10 cellular contexts compared by ENCODE assay signal in genomic region chr12:50598321-50598862, GRCh38.
DNase-seq lines count a peak whose midpoint lies in the region; ATAC-seq and TF ChIP-seq lines count a peak whose summit lies in the region.
"Had no signal": no experiment of that assay in that cellular context is flagged by ENCODE, and none has a peak within 500 bp of the region (broad histone marks: within the 10 kb centered on the region; RNA-seq: fewer than 3 reads in every experiment).

No MANE protein-coding gene starts in this region.

- no peak overlapping the region for H3K4me3 ChIP-seq in heart right ventricle

- H3K36me3 Mint-ChIP-seq in activated naive CD8-positive, alpha-beta T cell treated with anti-CD3 and anti-CD28 coated beads, Interleukin-2, amount 50 U/mL, for 24 hours (ENCODE audit: low read depth): peaks cover 3% of the 10 kb centered on the region

- peak; percentile 14 for ATAC-seq in GM19467 (IDR thresholded peaks at IDR 0.05; ENCODE audit: unreplicated experiment)
- no peak for ATAC-seq in activated naive CD8-positive, alpha-beta T cell treated with anti-CD3 and anti-CD28 coated beads, Interleukin-2, amount 50 U/mL, for 24 hours
- no peak for ATAC-seq in GM19397 (IDR thresholded peaks at IDR 0.05; ENCODE audit: unreplicated experiment)
- ATAC-seq in heart right ventricle: no peak

- H3K36me3 ChIP-seq in heart right ventricle: no peaks in the 10 kb centered on the region

- peaks cover 2 to 37% (median 26%) of the 10 kb centered on the region in 9 donors for H3K4me1 ChIP-seq in heart right ventricle

- H3K27me3 Mint-ChIP-seq in activated naive CD8-positive, alpha-beta T cell treated with anti-CD3 and anti-CD28 coated beads, Interleukin-2, amount 50 U/mL, for 24 hours: no peaks in the 10 kb centered on the region

- 85 to 92% methylated on average over 2 of the region's 2 CpGs for WGBS in heart right ventricle, 2 donors

- DNase-seq in AG08396 (ENCODE audit: low spot score): peak; percentile 29
- no peak for DNase-seq in activated naive CD8-positive, alpha-beta T cell treated with anti-CD3 and anti-CD28 coated beads, Interleukin-2, amount 50 U/mL, for 24 hours
- peak; percentile 63 for DNase-seq in medulla oblongata (ENCODE audit: extremely low spot score)
- no peak for DNase-seq in SK-N-DZ (ENCODE audit: low spot score)
- no peak for DNase-seq in heart right ventricle
- no peak for DNase-seq in kidney glomerular epithelial cell (lab: John Stamatoyannopoulos, UW)
- DNase-seq: amniotic stem cell, NCI-H1436 had no signal

- peak overlapping the region; percentile 76 for H3K27ac Mint-ChIP-seq in activated naive CD8-positive, alpha-beta T cell treated with anti-CD3 and anti-CD28 coated beads, Interleukin-2, amount 50 U/mL, for 24 hours

- H3K4me1 Mint-ChIP-seq in activated naive CD8-positive, alpha-beta T cell treated with anti-CD3 and anti-CD28 coated beads, Interleukin-2, amount 50 U/mL, for 24 hours: peaks cover 42% of the 10 kb centered on the region

- H3K27me3 ChIP-seq in heart right ventricle: no peaks in the 10 kb centered on the region

- H3K9me3 ChIP-seq in heart right ventricle: no peaks in the 10 kb centered on the region

- TF ChIP-seq CTCF in heart right ventricle (IDR thresholded peaks at IDR 0.05): no peak

- H3K27ac ChIP-seq in heart right ventricle: peak overlapping the region in 1 of 10 donors; percentile 26

- H3K4me3 Mint-ChIP-seq in activated naive CD8-positive, alpha-beta T cell treated with anti-CD3 and anti-CD28 coated beads, Interleukin-2, amount 50 U/mL, for 24 hours: peak overlapping the region; percentile 64

- no peaks in the 10 kb centered on the region for H3K9me3 Mint-ChIP-seq in activated naive CD8-positive, alpha-beta T cell treated with anti-CD3 and anti-CD28 coated beads, Interleukin-2, amount 50 U/mL, for 24 hours

- intact Hi-C loops in heart right ventricle (cut with DNase I): no loop called here

Comparison
In these comparisons a context has a peak if more than half of its experiments do, and no peak if none do; other contexts are left out.
1. DNase-seq: peak in AG08396 (single experiment) and medulla oblongata (single experiment); none in activated naive CD8-positive, alpha-beta T cell treated with anti-CD3 and anti-CD28 coated beads, Interleukin-2, amount 50 U/mL, for 24 hours (single experiment), SK-N-DZ (single experiment), heart right ventricle (0 of 2) and kidney glomerular epithelial cell (single experiment).